21 cellular contexts compared by ENCODE assay signal in the genomic region with DNA sequence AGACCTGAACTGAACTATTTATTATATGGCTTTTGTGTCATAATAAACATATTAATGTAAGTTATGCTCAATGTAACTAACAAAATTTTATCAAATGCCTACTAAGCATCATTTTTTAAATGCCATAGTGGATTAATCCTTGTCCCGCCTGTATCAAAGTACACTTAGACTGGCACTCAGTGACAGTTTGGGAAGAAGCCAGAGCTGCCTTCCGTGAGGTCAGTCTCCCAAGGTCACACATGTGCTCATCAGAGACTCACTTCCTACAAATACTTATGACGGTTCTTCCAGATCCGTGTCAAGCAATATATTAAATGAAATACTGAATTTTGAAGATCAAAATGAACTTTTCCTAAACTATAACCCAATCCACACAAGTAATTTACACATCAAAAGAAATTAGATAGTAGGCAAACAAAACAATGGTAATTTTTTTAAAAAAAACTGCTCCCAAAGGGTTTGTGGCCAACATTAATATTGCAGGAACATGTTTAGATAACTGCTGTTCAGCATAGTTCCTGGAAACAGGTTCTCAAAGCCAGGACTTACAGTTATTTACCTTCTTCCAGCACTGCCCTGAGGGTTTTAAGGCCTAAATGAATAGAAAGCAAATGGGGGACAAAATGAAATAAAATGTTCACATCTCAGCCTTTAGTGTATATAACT. TPM values are rescaled to one million over a fixed set of nuclear protein-coding genes. Genes with fewer than 3 reads are reported as not detected.
DNase-seq lines count a peak whose midpoint lies in the region; ATAC-seq, FAIRE-seq and TF ChIP-seq lines count a peak whose summit lies in the region.
"Had no signal": no experiment of that assay in that cellular context is flagged by ENCODE, and none has a peak within 500 bp of the region (broad histone marks: within the 10 kb centered on the region; RNA-seq: fewer than 3 reads in every experiment).

No MANE protein-coding gene starts in this region.

- H3K4me1 Mint-ChIP-seq in astrocyte (ENCODE audit: low read depth, unreplicated experiment) = peaks cover 52% of the 10 kb centered on the region
- H3K4me1 Mint-ChIP-seq: activated B cell treated with CpG ODN at 0.5 μM for 24 hours; activated naive CD8-positive, alpha-beta T cell treated with anti-CD3 and anti-CD28 coated beads for 36 hours; naive B cell; T-helper 17 cell had no signal

- H3K27me3 ChIP-seq in astrocyte (ENCODE audit: insufficient read depth, low read length) (no peaks in the 10 kb centered on the region), kidney epithelial cell (ENCODE audit: control insufficient read depth, insufficient read depth, low read length) (no peaks in the 10 kb centered on the region), psoas muscle (ENCODE audit: insufficient read depth in 3 of 3, low read length in 2 of 3) (no peaks in the 10 kb centered on the region)
- H3K27me3 ChIP-seq: BLaER1, breast epithelium, upper lobe of left lung had no signal

- no peaks in the 10 kb centered on the region for H3K36me3 ChIP-seq in astrocyte (ENCODE audit: insufficient read depth, low read length)
- no peaks in the 10 kb centered on the region for H3K36me3 ChIP-seq in kidney epithelial cell (ENCODE audit: control insufficient read depth, insufficient read depth, low read length)
- no peaks in the 10 kb centered on the region for H3K36me3 ChIP-seq in psoas muscle (ENCODE audit: insufficient read depth in 1 of 2, low read depth in 1 of 2)
- H3K36me3 ChIP-seq: BLaER1, breast epithelium, upper lobe of left lung had no signal

- H3K27me3 Mint-ChIP-seq in astrocyte (ENCODE audit: low read depth, unreplicated experiment) = no peaks in the 10 kb centered on the region

- DNase-seq in DMS 273 (lab: John Stamatoyannopoulos, UW; ENCODE audit: unreplicated experiment) (peak; percentile 15), DMS 273 treated with DMSO at 0.1 percent for 48 hours (lab: John Stamatoyannopoulos, UW) (no peak), astrocyte (ENCODE audit: low read depth) (no peak), kidney epithelial cell (ENCODE audit: low read depth) (no peak), psoas muscle (no peak), NCI-H1048 (lab: John Stamatoyannopoulos, UW) (no peak), D721Med (ENCODE audit: insufficient read length, low spot score) (no peak)
- DNase-seq: activated B cell treated with CpG ODN at 0.5 μM for 24 hours; activated CD8-positive, alpha-beta T cell treated with anti-CD3 and anti-CD28 coated beads, Interleukin-2, amount 10 ng/mL, durations not matched to agents 7 days and 5 days; activated naive CD8-positive, alpha-beta T cell treated with anti-CD3 and anti-CD28 coated beads for 36 hours; DMS79; hippocampal formation; naive B cell; stimulated activated naive CD4-positive, alpha-beta T cell; T-helper 17 cell had no signal

- peaks cover 5% of the 10 kb centered on the region for H4K20me1 ChIP-seq in astrocyte (ENCODE audit: insufficient read depth, low read length)
- H4K20me1 ChIP-seq: BLaER1 had no signal

- H3K4me1 ChIP-seq in astrocyte (ENCODE audit: insufficient read depth, low read length) (peaks cover 44% of the 10 kb centered on the region), psoas muscle (peaks cover 35% of the 10 kb centered on the region)
- H3K4me1 ChIP-seq: BLaER1, breast epithelium had no signal

- FAIRE-seq in astrocyte (lab: Jason Lieb, UNC) (no peak), D721Med (lab: Jason Lieb, UNC) (no peak)

- intact Hi-C loops in psoas muscle (cut with DNase I) = no loop called here

- no peaks in the 10 kb centered on the region for H3K9me3 ChIP-seq in astrocyte (ENCODE audit: insufficient read depth, low read depth, low read length)
- H3K9me3 ChIP-seq in psoas muscle = no peaks in the 10 kb centered on the region
- H3K9me3 ChIP-seq: BLaER1, breast epithelium, upper lobe of left lung had no signal

- no peak overlapping the region for H3K4me2 ChIP-seq in astrocyte (ENCODE audit: low read length)
- H3K4me2 ChIP-seq: BLaER1, KMS-11 had no signal

- H3K4me3 Mint-ChIP-seq in astrocyte (ENCODE audit: unreplicated experiment) = no peak overlapping the region
- H3K4me3 Mint-ChIP-seq: activated B cell treated with CpG ODN at 0.5 μM for 24 hours; activated CD8-positive, alpha-beta T cell treated with anti-CD3 and anti-CD28 coated beads, Interleukin-2, amount 10 ng/mL, durations not matched to agents 7 days and 5 days; activated naive CD8-positive, alpha-beta T cell treated with anti-CD3 and anti-CD28 coated beads for 36 hours; naive B cell; T-helper 17 cell had no signal

- H3K27ac ChIP-seq in astrocyte (ENCODE audit: low read depth, low read length) = no peak overlapping the region
- peak overlapping the region; percentile 27 for H3K27ac ChIP-seq in psoas muscle
- H3K27ac ChIP-seq: 22Rv1, BLaER1, KMS-11 had no signal

- 26 to 43% (median 34%) methylated on average over 4 of the region's 4 CpGs for WGBS in psoas muscle, 3 donors

- no peaks in the 10 kb centered on the region for H3K9me3 Mint-ChIP-seq in astrocyte (ENCODE audit: unreplicated experiment)
- H3K9me3 Mint-ChIP-seq: activated B cell treated with CpG ODN at 0.5 μM for 24 hours; activated naive CD8-positive, alpha-beta T cell treated with anti-CD3 and anti-CD28 coated beads for 36 hours had no signal

- peaks cover 4% of the 10 kb centered on the region for H3K36me3 Mint-ChIP-seq in astrocyte (ENCODE audit: low read depth, unreplicated experiment)
- H3K36me3 Mint-ChIP-seq: activated naive CD8-positive, alpha-beta T cell treated with anti-CD3 and anti-CD28 coated beads for 36 hours; naive B cell had no signal

- peak overlapping the region; percentile 66 for H3K27ac Mint-ChIP-seq in astrocyte (ENCODE audit: unreplicated experiment)
- H3K27ac Mint-ChIP-seq: activated B cell treated with CpG ODN at 0.5 μM for 24 hours; activated CD8-positive, alpha-beta T cell treated with anti-CD3 and anti-CD28 coated beads, Interleukin-2, amount 10 ng/mL, durations not matched to agents 7 days and 5 days; activated naive CD8-positive, alpha-beta T cell treated with anti-CD3 and anti-CD28 coated beads for 36 hours; naive B cell; T-helper 17 cell had no signal

- no peak overlapping the region for H2AFZ ChIP-seq in astrocyte (ENCODE audit: low read depth, low read length)

- no peak overlapping the region for H3K9ac ChIP-seq in astrocyte (ENCODE audit: low read length)
- H3K9ac ChIP-seq: BLaER1, KMS-11 had no signal

- no peak for TF ChIP-seq CTCF in astrocyte (IDR thresholded peaks at IDR 0.05; ENCODE audit: insufficient read depth, low read depth, low read length)
- peak; percentile 4 for TF ChIP-seq CTCF in kidney epithelial cell (IDR thresholded peaks at IDR 0.05; ENCODE audit: insufficient read depth, low read length, poor library complexity, severe bottlenecking)
- TF ChIP-seq CTCF in psoas muscle (IDR thresholded peaks at IDR 0.05) = peak; percentile 10
- no peak for TF ChIP-seq CTCF in D721Med (IDR thresholded peaks at IDR 0.05; ENCODE audit: insufficient read depth, missing control alignments)

- peak; percentile 53 to 73 (median 65) for ATAC-seq in psoas muscle
- no peak for ATAC-seq in GM18907 (IDR thresholded peaks at IDR 0.05; ENCODE audit: unreplicated experiment)
- ATAC-seq: activated CD8-positive, alpha-beta T cell treated with anti-CD3 and anti-CD28 coated beads, Interleukin-2, amount 10 ng/mL, durations not matched to agents 7 days and 5 days; T-helper 17 cell had no signal

- H3K4me3 ChIP-seq in astrocyte (ENCODE audit: insufficient read depth, low read depth, low read length) (no peak overlapping the region), kidney epithelial cell (ENCODE audit: low read depth, low read length) (no peak overlapping the region), psoas muscle (no peak overlapping the region)
- H3K4me3 ChIP-seq: BLaER1, breast epithelium, upper lobe of left lung had no signal

- peaks cover 95% of the 10 kb centered on the region for H3K79me2 ChIP-seq in astrocyte (ENCODE audit: insufficient read depth, low read length)

RNA-seq across cellular contexts. Expression of gene WLS, which starts 27.2 kb away (rescaled TPM):
- 171 and 187 TPM in 2 replicates for total RNA-seq in astrocyte
- 39.2 and 55.0 TPM in 2 replicates for total RNA-seq in kidney epithelial cell
- total RNA-seq in psoas muscle = 10 to 100 TPM; 15.2 to 32.3 (median 17.5) TPM
- 1 to 10 TPM; 3.1 to 9.0 (median 4.5) TPM for polyA plus RNA-seq in psoas muscle
- total RNA-seq: activated B cell treated with CpG ODN at 0.5 μM for 24 hours; activated CD8-positive, alpha-beta T cell treated with anti-CD3 and anti-CD28 coated beads, Interleukin-2, amount 10 ng/mL, durations not matched to agents 7 days and 5 days; activated naive CD8-positive, alpha-beta T cell treated with anti-CD3 and anti-CD28 coated beads for 36 hours had no signal

Comparison
In these comparisons a context has a peak if more than half of its experiments do, and no peak if none do; other contexts are left out.
1. CTCF ChIP-seq: peak in kidney epithelial cell (single experiment) and psoas muscle (single experiment); none in astrocyte (single experiment) and D721Med (single experiment).